Comparison of ENCODE assay signal across 9 cellular contexts in genomic region chr11:117877120-117877784, GRCh38. TPM values are rescaled to one million over a fixed set of nuclear protein-coding genes. Genes with fewer than 3 reads are reported as not detected.
A peak's percentile ranks its signal among the peaks of the same experiment; 100 is the strongest.
DNase-seq lines count a peak whose midpoint lies in the region; ATAC-seq and TF ChIP-seq lines count a peak whose summit lies in the region.
"Had no signal": no experiment of that assay in that cellular context is flagged by ENCODE, and none has a peak within 500 bp of the region (broad histone marks: within the 10 kb centered on the region; RNA-seq: fewer than 3 reads in every experiment).

No MANE protein-coding gene starts in this region.

- TF ChIP-seq CTCF in DND-41 (IDR thresholded peaks at IDR 0.05; ENCODE audit: borderline replicate concordance, extremely low read depth, low read length, poor library complexity, severe bottlenecking) (no peak), left ventricle myocardium inferior (IDR thresholded peaks at IDR 0.05; ENCODE audit: borderline replicate concordance) (no peak), prostate gland (IDR thresholded peaks at IDR 0.05) (no peak)

- no peak for ATAC-seq in DND-41 (ENCODE audit: insufficient read depth, low read depth)

- no peaks in the 10 kb centered on the region for H3K9me3 ChIP-seq in DND-41 (ENCODE audit: insufficient read depth, low read length, severe bottlenecking)
- no peaks in the 10 kb centered on the region for H3K9me3 ChIP-seq in left ventricle myocardium inferior (replicated peaks)
- no peaks in the 10 kb centered on the region for H3K9me3 ChIP-seq in prostate gland

- peaks cover 44% of the 10 kb centered on the region for H3K4me1 ChIP-seq in DND-41 (ENCODE audit: insufficient read depth, low read length)
- peaks cover 64% of the 10 kb centered on the region for H3K4me1 ChIP-seq in left ventricle myocardium inferior
- no peaks in the 10 kb centered on the region for H3K4me1 ChIP-seq in prostate gland (replicated peaks)

- peak overlapping the region; percentile 90 for H3K4me2 ChIP-seq in DND-41 (ENCODE audit: insufficient read depth, low read length)

- WGBS in prostate gland = 26% methylated on average over 12 of the region's 12 CpGs

- H3K36me3 ChIP-seq in DND-41 (ENCODE audit: insufficient read depth, low read length) = peaks cover 5% of the 10 kb centered on the region; the same call in 1 of the 2 replicates
- no peaks in the 10 kb centered on the region for H3K36me3 ChIP-seq in left ventricle myocardium inferior
- no peaks in the 10 kb centered on the region for H3K36me3 ChIP-seq in prostate gland

- H3K27ac ChIP-seq in DND-41 (ENCODE audit: low read length) = peak overlapping the region; percentile 53; the same call in 1 of the 2 replicates
- H3K27ac ChIP-seq in left ventricle myocardium inferior (replicated peaks) = peak overlapping the region; percentile 92
- H3K27ac ChIP-seq in prostate gland = peak overlapping the region in 1 of 2 donors; percentile 71

- H3K27me3 ChIP-seq in DND-41 (ENCODE audit: insufficient read depth, low read length, poor library complexity) (no peaks in the 10 kb centered on the region), left ventricle myocardium inferior (ENCODE audit: low read depth) (peaks cover 46% of the 10 kb centered on the region), prostate gland (replicated peaks; ENCODE audit: insufficient read depth) (no peaks in the 10 kb centered on the region)

- no peak for TF ChIP-seq POLR2A in prostate gland (IDR thresholded peaks at IDR 0.05)

- peaks cover 30% of the 10 kb centered on the region for H4K20me1 ChIP-seq in DND-41 (ENCODE audit: insufficient read depth, low read length)

- peaks cover 41% of the 10 kb centered on the region for H3K79me2 ChIP-seq in DND-41 (ENCODE audit: insufficient read depth, low read length)

- H3K9ac ChIP-seq in DND-41 (ENCODE audit: low read depth, low read length) = peak overlapping the region; percentile 79

- peak overlapping the region; percentile 53 to 90; a peak in 3 of 4 replicates for H3K4me3 ChIP-seq in DND-41 (ENCODE audit: low read depth in 1 of 2, low read length in 2 of 2)
- H3K4me3 ChIP-seq in left ventricle myocardium inferior = peak overlapping the region; percentile 87
- H3K4me3 ChIP-seq in prostate gland = peak overlapping the region; percentile 45

- peak overlapping the region; percentile 74 for H2AFZ ChIP-seq in DND-41 (ENCODE audit: low read depth, low read length)

- intact Hi-C loops in left ventricle myocardium inferior (cut with micrococcal nuclease) (no loop called here), prostate gland (cut with DNase I) (no loop called here)

- no peak for DNase-seq in DND-41
- DNase-seq in SK-N-DZ (ENCODE audit: low spot score) = peak; percentile 27
- peak; percentile 53 for DNase-seq in left ventricle myocardium inferior
- DNase-seq in prostate gland (ENCODE audit: low spot score) = no peak
- DNase-seq in NOMO-1 treated with dmso at 0.1 percent for 144 hours (lab: John Stamatoyannopoulos, UW; ENCODE audit: unreplicated experiment) = no peak
- no peak for DNase-seq in stimulated activated CD4-positive, alpha-beta T cell treated with anti-CD3 and anti-CD28 coated beads, Interleukin-2, amount 100 ng/mL, for 48 hours
- no peak for DNase-seq in AG08395 (ENCODE audit: low spot score)
- DNase-seq in NOMO-1 (lab: John Stamatoyannopoulos, UW; ENCODE audit: unreplicated experiment in 2 of 2) = no peak
- DNase-seq: activated B cell treated with CpG ODN at 0.5 μM for 24 hours had no signal

RNA-seq across cellular contexts. Expression of gene FXYD6, which starts 0.8 kb away (rescaled TPM):
- polyA plus RNA-seq in SK-N-DZ (2014; cell fraction: cytosol; rRNA removed) = 123 and 162 TPM in 2 replicates
- polyA plus RNA-seq in SK-N-DZ (2014; cell fraction: nucleus; rRNA removed) = 106 and 158 TPM in 2 replicates
- 30.2 TPM for total RNA-seq in left ventricle myocardium inferior
- 100 to 1,000 TPM in 1 of 2 donors, 10 to 100 TPM in 1; 29.6 to 366 TPM for total RNA-seq in prostate gland
- total RNA-seq: activated B cell treated with CpG ODN at 0.5 μM for 24 hours had no signal

RNA-seq across cellular contexts. Expression of gene TMPRSS13, which starts 52.0 kb away (rescaled TPM):
- not detected in 2 replicates for polyA plus RNA-seq in SK-N-DZ (2014; cell fraction: cytosol; rRNA removed)
- polyA plus RNA-seq in SK-N-DZ (2014; cell fraction: nucleus; rRNA removed) = not detected in 2 replicates
- total RNA-seq in left ventricle myocardium inferior (not detected), prostate gland (10 to 100 TPM in 1 of 2 donors, 1 to 10 TPM in 1; 1.2 to 14.7 TPM)

RNA-seq across cellular contexts. Expression of gene FXYD2, which starts 52.7 kb away (rescaled TPM):
- not detected in 2 replicates for polyA plus RNA-seq in SK-N-DZ (2014; cell fraction: cytosol; rRNA removed)
- not detected in 2 replicates for polyA plus RNA-seq in SK-N-DZ (2014; cell fraction: nucleus; rRNA removed)
- 1.3 TPM for total RNA-seq in left ventricle myocardium inferior
- total RNA-seq in prostate gland = 1 to 10 TPM in 1 of 2 donors, under 1 TPM in 1; 0.87 to 1.8 TPM

Comparison
In these comparisons a context has a peak if more than half of its experiments do, and no peak if none do; other contexts are left out.
1. DNase-seq: peak in SK-N-DZ (single experiment) and left ventricle myocardium inferior (single experiment); none in DND-41 (single experiment), prostate gland (single experiment), NOMO-1 treated with dmso at 0.1 percent for 144 hours (single experiment), stimulated activated CD4-positive, alpha-beta T cell treated with anti-CD3 and anti-CD28 coated beads, Interleukin-2, amount 100 ng/mL, for 48 hours (0 of 2), AG08395 (single experiment) and NOMO-1 (0 of 2).
2. Peak in every context shown above with its lines, with median percentiles within 50 percentile points of each other: H3K4me3 ChIP-seq.